1 cellular context compared by ENCODE assay signal in genomic region chr1:70685300-70686286, GRCh38.
A peak's percentile ranks its signal among the peaks of the same experiment; 100 is the strongest.
TF ChIP-seq lines count a peak whose summit lies in the region.

No MANE protein-coding gene starts in this region.

TF ChIP-seq in HepG2, 621 proteins besides CTCF, POLR2A, EP300 and RAD21 (continued from another document and continues in another):
- TF ChIP-seq, protein P1, sequence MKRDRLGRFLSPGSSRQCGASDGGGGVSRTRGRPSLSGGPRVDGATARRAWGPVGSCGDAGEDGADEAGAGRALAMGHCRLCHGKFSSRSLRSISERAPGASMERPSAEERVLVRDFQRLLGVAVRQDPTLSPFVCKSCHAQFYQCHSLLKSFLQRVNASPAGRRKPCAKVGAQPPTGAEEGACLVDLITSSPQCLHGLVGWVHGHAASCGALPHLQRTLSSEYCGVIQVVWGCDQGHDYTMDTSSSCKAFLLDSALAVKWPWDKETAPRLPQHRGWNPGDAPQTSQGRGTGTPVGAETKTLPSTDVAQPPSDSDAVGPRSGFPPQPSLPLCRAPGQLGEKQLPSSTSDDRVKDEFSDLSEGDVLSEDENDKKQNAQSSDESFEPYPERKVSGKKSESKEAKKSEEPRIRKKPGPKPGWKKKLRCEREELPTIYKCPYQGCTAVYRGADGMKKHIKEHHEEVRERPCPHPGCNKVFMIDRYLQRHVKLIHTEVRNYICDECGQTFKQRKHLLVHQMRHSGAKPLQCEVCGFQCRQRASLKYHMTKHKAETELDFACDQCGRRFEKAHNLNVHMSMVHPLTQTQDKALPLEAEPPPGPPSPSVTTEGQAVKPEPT (CRISPR knock-in tag; IDR thresholded peaks at IDR 0.05; ENCODE audit: low read depth), result no peak
- no peak for TF ChIP-seq TERF1 (CRISPR knock-in tag; IDR thresholded peaks at IDR 0.05)
- peak; percentile 51 to 61 for TF ChIP-seq NR2F1 (CRISPR knock-in tag; IDR thresholded peaks at IDR 0.05)
- TF ChIP-seq, protein P2, sequence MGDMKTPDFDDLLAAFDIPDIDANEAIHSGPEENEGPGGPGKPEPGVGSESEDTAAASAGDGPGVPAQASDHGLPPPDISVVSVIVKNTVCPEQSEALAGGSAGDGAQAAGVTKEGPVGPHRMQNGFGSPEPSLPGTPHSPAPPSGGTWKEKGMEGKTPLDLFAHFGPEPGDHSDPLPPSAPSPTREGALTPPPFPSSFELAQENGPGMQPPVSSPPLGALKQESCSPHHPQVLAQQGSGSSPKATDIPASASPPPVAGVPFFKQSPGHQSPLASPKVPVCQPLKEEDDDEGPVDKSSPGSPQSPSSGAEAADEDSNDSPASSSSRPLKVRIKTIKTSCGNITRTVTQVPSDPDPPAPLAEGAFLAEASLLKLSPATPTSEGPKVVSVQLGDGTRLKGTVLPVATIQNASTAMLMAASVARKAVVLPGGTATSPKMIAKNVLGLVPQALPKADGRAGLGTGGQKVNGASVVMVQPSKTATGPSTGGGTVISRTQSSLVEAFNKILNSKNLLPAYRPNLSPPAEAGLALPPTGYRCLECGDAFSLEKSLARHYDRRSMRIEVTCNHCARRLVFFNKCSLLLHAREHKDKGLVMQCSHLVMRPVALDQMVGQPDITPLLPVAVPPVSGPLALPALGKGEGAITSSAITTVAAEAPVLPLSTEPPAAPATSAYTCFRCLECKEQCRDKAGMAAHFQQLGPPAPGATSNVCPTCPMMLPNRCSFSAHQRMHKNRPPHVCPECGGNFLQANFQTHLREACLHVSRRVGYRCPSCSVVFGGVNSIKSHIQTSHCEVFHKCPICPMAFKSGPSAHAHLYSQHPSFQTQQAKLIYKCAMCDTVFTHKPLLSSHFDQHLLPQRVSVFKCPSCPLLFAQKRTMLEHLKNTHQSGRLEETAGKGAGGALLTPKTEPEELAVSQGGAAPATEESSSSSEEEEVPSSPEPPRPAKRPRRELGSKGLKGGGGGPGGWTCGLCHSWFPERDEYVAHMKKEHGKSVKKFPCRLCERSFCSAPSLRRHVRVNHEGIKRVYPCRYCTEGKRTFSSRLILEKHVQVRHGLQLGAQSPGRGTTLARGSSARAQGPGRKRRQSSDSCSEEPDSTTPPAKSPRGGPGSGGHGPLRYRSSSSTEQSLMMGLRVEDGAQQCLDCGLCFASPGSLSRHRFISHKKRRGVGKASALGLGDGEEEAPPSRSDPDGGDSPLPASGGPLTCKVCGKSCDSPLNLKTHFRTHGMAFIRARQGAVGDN (CRISPR knock-in tag; IDR thresholded peaks at IDR 0.05), result no peak
- TF ChIP-seq NCOA2 (CRISPR knock-in tag; IDR thresholded peaks at IDR 0.05), result 0 out of 2 replicates have a peak, but pooled peaks have one; percentile 12
- TF ChIP-seq NCOR1 (IDR thresholded peaks at IDR 0.05; ENCODE audit: borderline replicate concordance, low read length), result no peak
- TF ChIP-seq ZFP36L2 (CRISPR knock-in tag; IDR thresholded peaks at IDR 0.05), result no peak
- no peak for TF ChIP-seq NAIF1 (CRISPR knock-in tag; IDR thresholded peaks at IDR 0.05; ENCODE audit: borderline replicate concordance)
- no peak for TF ChIP-seq SRSF4 (IDR thresholded peaks at IDR 0.05; ENCODE audit: low read depth, low read length, poor library complexity, severe bottlenecking)
- TF ChIP-seq ZNF572 (CRISPR knock-in tag; IDR thresholded peaks at IDR 0.05), result 0 out of 2 replicates have a peak, but pooled peaks have one; percentile 21
- no peak for TF ChIP-seq UBTF (CRISPR knock-in tag; IDR thresholded peaks at IDR 0.05)
- no peak for TF ChIP-seq PITX1 (CRISPR knock-in tag; IDR thresholded peaks at IDR 0.05)
- TF ChIP-seq FOSL2 (CRISPR knock-in tag; IDR thresholded peaks at IDR 0.05), result 0 out of 2 replicates have a peak, but pooled peaks have one; percentile 14
- TF ChIP-seq ZNF280D (CRISPR knock-in tag; IDR thresholded peaks at IDR 0.05), result no peak
- TF ChIP-seq CEBPG (CRISPR knock-in tag; IDR thresholded peaks at IDR 0.05), result peak; percentile 82
- TF ChIP-seq MXD3 (CRISPR knock-in tag; IDR thresholded peaks at IDR 0.05), result no peak
- TF ChIP-seq, protein P3, sequence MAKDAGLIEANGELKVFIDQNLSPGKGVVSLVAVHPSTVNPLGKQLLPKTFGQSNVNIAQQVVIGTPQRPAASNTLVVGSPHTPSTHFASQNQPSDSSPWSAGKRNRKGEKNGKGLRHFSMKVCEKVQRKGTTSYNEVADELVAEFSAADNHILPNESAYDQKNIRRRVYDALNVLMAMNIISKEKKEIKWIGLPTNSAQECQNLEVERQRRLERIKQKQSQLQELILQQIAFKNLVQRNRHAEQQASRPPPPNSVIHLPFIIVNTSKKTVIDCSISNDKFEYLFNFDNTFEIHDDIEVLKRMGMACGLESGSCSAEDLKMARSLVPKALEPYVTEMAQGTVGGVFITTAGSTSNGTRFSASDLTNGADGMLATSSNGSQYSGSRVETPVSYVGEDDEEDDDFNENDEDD (CRISPR knock-in tag; IDR thresholded peaks at IDR 0.05; ENCODE audit: borderline replicate concordance), result no peak
- TF ChIP-seq ZNF646 (CRISPR knock-in tag; IDR thresholded peaks at IDR 0.05), result no peak
- peak; percentile 69; the same call in 1 of the 2 replicates for TF ChIP-seq ZNF331 (CRISPR knock-in tag; IDR thresholded peaks at IDR 0.05)
- TF ChIP-seq RAD51 (IDR thresholded peaks at IDR 0.05; ENCODE audit: borderline replicate concordance), result no peak
- TF ChIP-seq MAFK (conservative IDR thresholded peaks at IDR 0.05 in 1 of 2, IDR thresholded peaks at IDR 0.05 in 1 of 2; ENCODE audit: low read length in 2 of 2), result peak in 1 of 2 experiments; percentile 30; a peak in 1 of 4 replicates
- TF ChIP-seq CEBPB (IDR thresholded peaks at IDR 0.05; ENCODE audit: borderline replicate concordance, low read depth, low read length), result peak; percentile 82; the same call in 1 of the 2 replicates
- TF ChIP-seq NCOA5 (CRISPR knock-in tag; IDR thresholded peaks at IDR 0.05), result no peak
- 0 out of 2 replicates have a peak, but pooled peaks have one; percentile 13 for TF ChIP-seq THAP11 (CRISPR knock-in tag; IDR thresholded peaks at IDR 0.05)
- 0 out of 2 replicates have a peak, but pooled peaks have one; percentile 26 for TF ChIP-seq SALL1 (CRISPR knock-in tag; IDR thresholded peaks at IDR 0.05)
- 0 out of 2 replicates have a peak, but pooled peaks have one; percentile 13 for TF ChIP-seq RXRB (CRISPR knock-in tag; IDR thresholded peaks at IDR 0.05; ENCODE audit: borderline replicate concordance)
- peak; percentile 91 for TF ChIP-seq ZNF644 (CRISPR knock-in tag; IDR thresholded peaks at IDR 0.05; ENCODE audit: low read depth)
